ENCODE assay signal across 16 cellular contexts in genomic region chr4:105965183-105965800, GRCh38.
DNase-seq lines count a peak whose midpoint lies in the region; ATAC-seq, FAIRE-seq and TF ChIP-seq lines count a peak whose summit lies in the region.
"Had no signal": no experiment of that assay in that cellular context is flagged by ENCODE, and none has a peak within 500 bp of the region (broad histone marks: within the 10 kb centered on the region; RNA-seq: fewer than 3 reads in every experiment).

No MANE protein-coding gene starts in this region.

- no peak overlapping the region for H3T11ph ChIP-seq in H9 (ENCODE audit: low read length)

- H3K9me3 ChIP-seq in H9 (ENCODE audit: control insufficient read depth, low read depth, low read length) (no peaks in the 10 kb centered on the region), body of pancreas (no peaks in the 10 kb centered on the region), keratinocyte (ENCODE audit: control insufficient read depth, low read depth, low read length) (no peaks in the 10 kb centered on the region)
- H3K9me3 ChIP-seq: Caco-2, SJSA1 had no signal

- no peaks in the 10 kb centered on the region for H3K79me2 ChIP-seq in H9 (ENCODE audit: insufficient read depth, low read length)
- H3K79me2 ChIP-seq in keratinocyte (ENCODE audit: control insufficient read depth, insufficient read depth, low read length) = no peaks in the 10 kb centered on the region

- H3K9me3 Mint-ChIP-seq in H9 = no peaks in the 10 kb centered on the region

- H2BK12ac ChIP-seq in H9 (ENCODE audit: insufficient read length, low read depth, low read length) = no peak overlapping the region

- no CpG with 5 or more reads among the region's 6 CpGs for WGBS in H9 (ENCODE audit: extremely low coverage, insufficient read length, low lambda C conversion rate)
- WGBS in body of pancreas, 2 donors = 49 to 52% methylated on average over 6 of the region's 6 CpGs

- no peak overlapping the region for H2BK5ac ChIP-seq in H9 (ENCODE audit: insufficient read length, low read length)

- dilution Hi-C loops in keratinocyte (cut with MboI; ENCODE audit: extremely low pct_ligation_motif_present, low sequenced_read_pairs) = no loop called here

- no peak overlapping the region for H2BK20ac ChIP-seq in H9 (ENCODE audit: low read depth, low read length, poor library complexity, severe bottlenecking)

- H3K27ac Mint-ChIP-seq in H9 = peak overlapping the region in 2 of 3 experiments; percentile 18 to 28; a peak in 2 of 7 replicates
- H3K27ac Mint-ChIP-seq: CD4-positive, CD25-positive, alpha-beta regulatory T cell had no signal

- no peak overlapping the region for H3K4me3 ChIP-seq in body of pancreas
- H3K4me3 ChIP-seq in keratinocyte (ENCODE audit: control insufficient read depth in 2 of 3, extremely low read depth in 1 of 3, insufficient read depth in 2 of 3, low read depth in 1 of 3, low read length in 3 of 3) = no peak overlapping the region
- H3K4me3 ChIP-seq: SJSA1 had no signal

- peaks cover 2% of the 10 kb centered on the region; the same call in 1 of the 2 replicates for H3K4me1 ChIP-seq in H9 (ENCODE audit: insufficient read depth, low read length)
- H3K4me1 ChIP-seq in body of pancreas = peaks cover 9% of the 10 kb centered on the region
- peaks cover 32% of the 10 kb centered on the region for H3K4me1 ChIP-seq in keratinocyte (ENCODE audit: control insufficient read depth, extremely low read depth, insufficient read depth, low read length)

- no peak for FAIRE-seq in keratinocyte (lab: Jason Lieb, UNC)
- FAIRE-seq: GM19239 had no signal

- no peaks in the 10 kb centered on the region for H3K79me1 ChIP-seq in H9 (ENCODE audit: insufficient read depth, low read depth, low read length, poor library complexity, severe bottlenecking)

- TF ChIP-seq POLR2A in body of pancreas (IDR thresholded peaks at IDR 0.05) = no peak

- H3K27ac ChIP-seq in H9 (ENCODE audit: insufficient read length, low read depth, low read length) = no peak overlapping the region
- H3K27ac ChIP-seq in body of pancreas = peak overlapping the region in 3 of 4 donors; percentile 22 to 71 (median 36)
- H3K27ac ChIP-seq in keratinocyte (ENCODE audit: control insufficient read depth, insufficient read depth, low read length) = peak overlapping the region; percentile 80
- H3K27ac ChIP-seq: SJSA1 had no signal

- H2AFZ ChIP-seq in H9 (ENCODE audit: low read length) (no peak overlapping the region), keratinocyte (ENCODE audit: control insufficient read depth, low read length) (no peak overlapping the region)

- no peak overlapping the region for H3K4me3 Mint-ChIP-seq in H9
- H3K4me3 Mint-ChIP-seq: CD4-positive, CD25-positive, alpha-beta regulatory T cell had no signal

- no peak overlapping the region for H3K23ac ChIP-seq in H9 (ENCODE audit: insufficient read length, low read depth, low read length)

- no peak overlapping the region for H3K4me2 ChIP-seq in H9 (ENCODE audit: insufficient read depth, insufficient read length, low read length)
- peak overlapping the region; percentile 61 for H3K4me2 ChIP-seq in keratinocyte (ENCODE audit: control insufficient read depth, extremely low read depth, insufficient read depth, low read depth, low read length)

- H4K20me1 ChIP-seq in H9 (ENCODE audit: control insufficient read depth, insufficient read depth, insufficient read length) (no peaks in the 10 kb centered on the region), keratinocyte (ENCODE audit: control insufficient read depth, extremely low read depth, insufficient read depth, low read length) (no peaks in the 10 kb centered on the region)

- H3K9ac ChIP-seq in H9 (ENCODE audit: extremely low read depth, insufficient read length, low read length) (no peak overlapping the region), keratinocyte (ENCODE audit: control insufficient read depth, extremely low read depth, insufficient read depth, low read length) (no peak overlapping the region)

- H2BK15ac ChIP-seq in H9 (ENCODE audit: low read depth, low read length) = no peak overlapping the region

- no peak overlapping the region for H3K56ac ChIP-seq in H9 (ENCODE audit: insufficient read length, low read depth, low read length)

- POLR2A ChIA-PET in HEK293T (lab: Yijun Ruan, JAX) = no interaction called here

- H3K27me3 Mint-ChIP-seq in H9 (ENCODE audit: low read depth) = no peaks in the 10 kb centered on the region
- H3K27me3 Mint-ChIP-seq: CD4-positive, CD25-positive, alpha-beta regulatory T cell had no signal

- no peak for DNase-seq in H9
- DNase-seq in body of pancreas = no peak
- DNase-seq in keratinocyte (ENCODE audit: low read depth, low spot score) = peak; percentile 45
- peak; percentile 27 for DNase-seq in renal cortical epithelial cell (ENCODE audit: low read depth)
- no peak for DNase-seq in activated CD4-positive, alpha-beta T cell treated with anti-CD3 and anti-CD28 coated beads, Interleukin-2, amount 50 U/mL, for 48 hours
- DNase-seq in HEK293T (ENCODE audit: extremely low spot score) = no peak
- DNase-seq: CD4-positive, CD25-positive, alpha-beta regulatory T cell; MV-4-11; NCI-H187 treated with DMSO at 0.1 percent for 48 hours; NCI-H446; RPMI8226 had no signal

- H3K36me3 Mint-ChIP-seq in H9 (ENCODE audit: insufficient read depth in 1 of 3, low read depth in 3 of 3) = no peaks in the 10 kb centered on the region
- H3K36me3 Mint-ChIP-seq: CD4-positive, CD25-positive, alpha-beta regulatory T cell had no signal

- no peak overlapping the region for H2BK120ac ChIP-seq in H9 (ENCODE audit: low read depth, low read length, poor library complexity, severe bottlenecking)

- H3K36me3 ChIP-seq in body of pancreas (replicated peaks in 1 of 2; ENCODE audit: insufficient read depth in 1 of 2, low read depth in 2 of 2) (peaks cover 0 to under 1% of the 10 kb centered on the region in 2 donors), keratinocyte (ENCODE audit: control insufficient read depth in 2 of 2, extremely low read depth in 1 of 2, insufficient read depth in 2 of 2, low read length in 2 of 2) (no peaks in the 10 kb centered on the region)
- H3K36me3 ChIP-seq: SJSA1 had no signal

- H4K91ac ChIP-seq in H9 (ENCODE audit: insufficient read length, low read depth, low read length) = no peak overlapping the region

- no peak overlapping the region for H3K4ac ChIP-seq in H9 (ENCODE audit: low read depth, low read length)

- ATAC-seq in body of pancreas = peak; percentile 53
- ATAC-seq in GM18498 (IDR thresholded peaks at IDR 0.05; ENCODE audit: unreplicated experiment) = no peak
- ATAC-seq: HCT116 had no signal

- H4K8ac ChIP-seq in H9 (replicated peaks; ENCODE audit: insufficient read length, low read depth, low read length) = no peak overlapping the region

- H3K4me1 Mint-ChIP-seq in H9 = peaks cover 21 to 29% of the 10 kb centered on the region in 2 experiments
- H3K4me1 Mint-ChIP-seq: CD4-positive, CD25-positive, alpha-beta regulatory T cell had no signal

- H3K14ac ChIP-seq in H9 (ENCODE audit: insufficient read depth, low read length) = no peak overlapping the region

- no peak overlapping the region for H4K5ac ChIP-seq in H9 (ENCODE audit: insufficient read length, low read depth, low read length)

- no peak overlapping the region for H3K18ac ChIP-seq in H9 (ENCODE audit: insufficient read length, low read depth, low read length)

- CTCF ChIA-PET in HEK293T (lab: Yijun Ruan, JAX) = no interaction called here

- no peak for TF ChIP-seq CTCF in H9 (conservative IDR thresholded peaks at IDR 0.05)
- no peak for TF ChIP-seq CTCF in body of pancreas (IDR thresholded peaks at IDR 0.05)
- no peak for TF ChIP-seq CTCF in keratinocyte (optimal IDR thresholded peaks at IDR 0.05 in 1 of 3, IDR thresholded peaks at IDR 0.05 in 1 of 3, conservative IDR thresholded peaks at IDR 0.05 in 1 of 3; ENCODE audit: extremely low read depth in 1 of 3, insufficient read depth in 2 of 3, low read length in 3 of 3)

- intact Hi-C loops in body of pancreas (cut with DNase I) = no loop called here

- no peaks in the 10 kb centered on the region for H3K9me1 ChIP-seq in keratinocyte (ENCODE audit: control insufficient read depth, extremely low read depth, insufficient read depth, low read length)

- no peaks in the 10 kb centered on the region for H3K23me2 ChIP-seq in H9 (ENCODE audit: insufficient read length, low read depth, low read length, poor library complexity, severe bottlenecking)

- H3K27me3 ChIP-seq in H9 (ENCODE audit: insufficient read depth, low read length) = no peaks in the 10 kb centered on the region
- no peaks in the 10 kb centered on the region for H3K27me3 ChIP-seq in body of pancreas
- no peaks in the 10 kb centered on the region for H3K27me3 ChIP-seq in keratinocyte (ENCODE audit: control insufficient read depth, extremely low read depth, insufficient read depth, low read length)
- H3K27me3 ChIP-seq: SJSA1 had no signal

- H2AK5ac ChIP-seq in H9 (ENCODE audit: insufficient read length, low read length) = no peak overlapping the region

TF ChIP-seq in HEK293T, 16 proteins besides CTCF, POLR2A, EP300 and RAD21:
- no peak for TF ChIP-seq FOXA1 (IDR thresholded peaks at IDR 0.05)
- no peak for TF ChIP-seq LEF1 (IDR thresholded peaks at IDR 0.05; ENCODE audit: borderline replicate concordance)
- TF ChIP-seq PKNOX1 (IDR thresholded peaks at IDR 0.05) = no peak
- no peak for TF ChIP-seq FOXM1 (IDR thresholded peaks at IDR 0.05; ENCODE audit: borderline replicate concordance)
- TF ChIP-seq TARDBP (IDR thresholded peaks at IDR 0.05) = no peak
- no peak for TF ChIP-seq NFRKB (IDR thresholded peaks at IDR 0.05)
- no peak for TF ChIP-seq ZNF384 (IDR thresholded peaks at IDR 0.05)
- TF ChIP-seq L3MBTL2 (conservative IDR thresholded peaks at IDR 0.05) = no peak
- no peak for TF ChIP-seq CTBP1 (IDR thresholded peaks at IDR 0.05; ENCODE audit: borderline replicate concordance)
- no peak for TF ChIP-seq SP1 (IDR thresholded peaks at IDR 0.05)
- no peak for TF ChIP-seq FOXK2 (IDR thresholded peaks at IDR 0.05)
- no peak for TF ChIP-seq HDGF (IDR thresholded peaks at IDR 0.05; ENCODE audit: borderline replicate concordance)
- no peak for TF ChIP-seq ARNT (IDR thresholded peaks at IDR 0.05)
- TF ChIP-seq BHLHE40 (IDR thresholded peaks at IDR 0.05; ENCODE audit: borderline replicate concordance) = no peak
- no peak for TF ChIP-seq SUZ12 (IDR thresholded peaks at IDR 0.05)
- TF ChIP-seq ELF4 (IDR thresholded peaks at IDR 0.05) = no peak

Comparison
In these comparisons a context has a peak if more than half of its experiments do, and no peak if none do; other contexts are left out.
1. DNase-seq: peak in keratinocyte (single experiment) and renal cortical epithelial cell (single experiment); none in H9 (single experiment), body of pancreas (0 of 4), activated CD4-positive, alpha-beta T cell treated with anti-CD3 and anti-CD28 coated beads, Interleukin-2, amount 50 U/mL, for 48 hours (0 of 2) and HEK293T (single experiment).